ENCODE assay signal across 1 cellular context in the genomic region with DNA sequence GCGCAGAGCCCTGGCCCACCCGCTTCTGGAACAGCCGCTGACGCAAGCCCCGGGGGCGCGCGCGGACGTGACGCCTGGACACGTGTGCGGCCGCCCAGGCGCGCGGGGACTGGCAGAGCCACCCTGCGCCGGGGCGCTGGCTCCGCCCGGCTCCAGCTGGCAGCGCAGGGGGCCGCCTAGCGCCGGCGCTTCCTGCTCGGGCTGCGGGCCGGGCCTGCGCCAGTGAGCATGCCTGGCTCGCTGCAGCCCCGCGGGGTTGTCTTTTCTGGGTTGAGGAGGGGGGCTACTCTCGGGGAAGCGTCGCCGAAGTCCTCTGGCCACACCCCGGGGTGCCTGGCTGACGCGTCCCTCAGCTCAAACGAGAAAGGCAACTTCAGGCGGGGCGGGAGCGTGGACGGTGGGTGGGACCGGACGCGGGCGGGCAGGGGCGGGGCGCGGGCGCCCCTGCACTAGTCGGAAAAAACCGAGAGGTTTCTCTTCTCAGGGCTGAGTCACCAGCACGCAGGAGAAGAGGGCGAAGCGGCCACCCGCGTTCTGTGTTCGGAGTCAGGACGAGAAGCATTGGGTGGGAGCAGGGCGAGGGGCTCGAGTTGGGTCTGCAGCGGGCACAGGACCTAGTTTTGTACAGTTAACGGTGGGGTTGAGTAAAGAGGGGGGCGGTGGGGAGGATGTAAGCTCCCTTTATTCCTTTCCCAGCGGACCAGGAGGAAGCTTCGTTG.
TF ChIP-seq lines count a peak whose summit lies in the region.

A gene with protein sequence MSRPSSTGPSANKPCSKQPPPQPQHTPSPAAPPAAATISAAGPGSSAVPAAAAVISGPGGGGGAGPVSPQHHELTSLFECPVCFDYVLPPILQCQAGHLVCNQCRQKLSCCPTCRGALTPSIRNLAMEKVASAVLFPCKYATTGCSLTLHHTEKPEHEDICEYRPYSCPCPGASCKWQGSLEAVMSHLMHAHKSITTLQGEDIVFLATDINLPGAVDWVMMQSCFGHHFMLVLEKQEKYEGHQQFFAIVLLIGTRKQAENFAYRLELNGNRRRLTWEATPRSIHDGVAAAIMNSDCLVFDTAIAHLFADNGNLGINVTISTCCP (minus strand): TSS at position 48 of the 719 bp plus-strand sequence. CDS start 320 bp downstream, outside the sequence.

TF ChIP-seq in K562, 482 proteins besides CTCF, POLR2A, EP300 and RAD21 (continued from another document and continues in another):
- TF ChIP-seq, protein P1, sequence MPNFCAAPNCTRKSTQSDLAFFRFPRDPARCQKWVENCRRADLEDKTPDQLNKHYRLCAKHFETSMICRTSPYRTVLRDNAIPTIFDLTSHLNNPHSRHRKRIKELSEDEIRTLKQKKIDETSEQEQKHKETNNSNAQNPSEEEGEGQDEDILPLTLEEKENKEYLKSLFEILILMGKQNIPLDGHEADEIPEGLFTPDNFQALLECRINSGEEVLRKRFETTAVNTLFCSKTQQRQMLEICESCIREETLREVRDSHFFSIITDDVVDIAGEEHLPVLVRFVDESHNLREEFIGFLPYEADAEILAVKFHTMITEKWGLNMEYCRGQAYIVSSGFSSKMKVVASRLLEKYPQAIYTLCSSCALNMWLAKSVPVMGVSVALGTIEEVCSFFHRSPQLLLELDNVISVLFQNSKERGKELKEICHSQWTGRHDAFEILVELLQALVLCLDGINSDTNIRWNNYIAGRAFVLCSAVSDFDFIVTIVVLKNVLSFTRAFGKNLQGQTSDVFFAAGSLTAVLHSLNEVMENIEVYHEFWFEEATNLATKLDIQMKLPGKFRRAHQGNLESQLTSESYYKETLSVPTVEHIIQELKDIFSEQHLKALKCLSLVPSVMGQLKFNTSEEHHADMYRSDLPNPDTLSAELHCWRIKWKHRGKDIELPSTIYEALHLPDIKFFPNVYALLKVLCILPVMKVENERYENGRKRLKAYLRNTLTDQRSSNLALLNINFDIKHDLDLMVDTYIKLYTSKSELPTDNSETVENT (CRISPR knock-in tag; IDR thresholded peaks at IDR 0.05), result 0 out of 2 replicates have a peak, but pooled peaks have one; percentile 13
- TF ChIP-seq TOE1 (IDR thresholded peaks at IDR 0.05; ENCODE audit: borderline replicate concordance) (peak; percentile 67), TOE1 (CRISPR knock-in tag; IDR thresholded peaks at IDR 0.05; ENCODE audit: borderline replicate concordance, low read depth) (no peak), PHB2 (IDR thresholded peaks at IDR 0.05; ENCODE audit: low read depth) (0 out of 2 replicates have a peak, but pooled peaks have one; percentile 31), RHOXF2B (CRISPR knock-in tag; conservative IDR thresholded peaks at IDR 0.05) (no peak), PTRF (tag; IDR thresholded peaks at IDR 0.05) (no peak), POLR3G (IDR thresholded peaks at IDR 0.05; ENCODE audit: extremely low read depth, insufficient read length, insufficient replicate concordance) (no peak), ELF4 (CRISPR knock-in tag; IDR thresholded peaks at IDR 0.05) (no peak), ZNF146 (CRISPR knock-in tag; IDR thresholded peaks at IDR 0.05; ENCODE audit: unreplicated experiment) (no peak), SIN3B (IDR thresholded peaks at IDR 0.05; ENCODE audit: low read depth) (peak; percentile 51; the same call in 1 of the 2 replicates), RFX7 (CRISPR knock-in tag; IDR thresholded peaks at IDR 0.05) (no peak), ADNP (tag; IDR thresholded peaks at IDR 0.05) (peak; percentile 40; the same call in 1 of the 2 replicates), HDAC8 (tag; IDR thresholded peaks at IDR 0.05) (no peak), FOSL1 (tag; conservative IDR thresholded peaks at IDR 0.05) (peak; percentile 72), ESRRA (IDR thresholded peaks at IDR 0.05; ENCODE audit: borderline replicate concordance, low read depth) (no peak), SAP30 (IDR thresholded peaks at IDR 0.05; ENCODE audit: borderline replicate concordance, insufficient read depth, low read depth, low read length, poor library complexity, severe bottlenecking) (peak; percentile 78), POLR2H (tag; IDR thresholded peaks at IDR 0.05; ENCODE audit: low read depth) (peak; percentile 66), NR1H2 (CRISPR knock-in tag; IDR thresholded peaks at IDR 0.05) (no peak), ZNF699 (CRISPR knock-in tag; IDR thresholded peaks at IDR 0.05; ENCODE audit: insufficient replicate concordance) (no peak), TFAM (CRISPR knock-in tag; conservative IDR thresholded peaks at IDR 0.05) (no peak), ZNF445 (CRISPR knock-in tag; IDR thresholded peaks at IDR 0.05; ENCODE audit: low read depth) (no peak), NCOA4 (IDR thresholded peaks at IDR 0.05; ENCODE audit: partially characterized antibody) (no peak)
- TF ChIP-seq, protein P2, sequence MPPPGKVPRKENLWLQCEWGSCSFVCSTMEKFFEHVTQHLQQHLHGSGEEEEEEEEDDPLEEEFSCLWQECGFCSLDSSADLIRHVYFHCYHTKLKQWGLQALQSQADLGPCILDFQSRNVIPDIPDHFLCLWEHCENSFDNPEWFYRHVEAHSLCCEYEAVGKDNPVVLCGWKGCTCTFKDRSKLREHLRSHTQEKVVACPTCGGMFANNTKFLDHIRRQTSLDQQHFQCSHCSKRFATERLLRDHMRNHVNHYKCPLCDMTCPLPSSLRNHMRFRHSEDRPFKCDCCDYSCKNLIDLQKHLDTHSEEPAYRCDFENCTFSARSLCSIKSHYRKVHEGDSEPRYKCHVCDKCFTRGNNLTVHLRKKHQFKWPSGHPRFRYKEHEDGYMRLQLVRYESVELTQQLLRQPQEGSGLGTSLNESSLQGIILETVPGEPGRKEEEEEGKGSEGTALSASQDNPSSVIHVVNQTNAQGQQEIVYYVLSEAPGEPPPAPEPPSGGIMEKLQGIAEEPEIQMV (tag; conservative IDR thresholded peaks at IDR 0.05; ENCODE audit: low read depth), result peak; percentile 76; the same call in 1 of the 2 replicates
- TF ChIP-seq, protein P3, sequence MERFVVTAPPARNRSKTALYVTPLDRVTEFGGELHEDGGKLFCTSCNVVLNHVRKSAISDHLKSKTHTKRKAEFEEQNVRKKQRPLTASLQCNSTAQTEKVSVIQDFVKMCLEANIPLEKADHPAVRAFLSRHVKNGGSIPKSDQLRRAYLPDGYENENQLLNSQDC (CRISPR knock-in tag; IDR thresholded peaks at IDR 0.05), result no peak
- TF ChIP-seq, protein P4, sequence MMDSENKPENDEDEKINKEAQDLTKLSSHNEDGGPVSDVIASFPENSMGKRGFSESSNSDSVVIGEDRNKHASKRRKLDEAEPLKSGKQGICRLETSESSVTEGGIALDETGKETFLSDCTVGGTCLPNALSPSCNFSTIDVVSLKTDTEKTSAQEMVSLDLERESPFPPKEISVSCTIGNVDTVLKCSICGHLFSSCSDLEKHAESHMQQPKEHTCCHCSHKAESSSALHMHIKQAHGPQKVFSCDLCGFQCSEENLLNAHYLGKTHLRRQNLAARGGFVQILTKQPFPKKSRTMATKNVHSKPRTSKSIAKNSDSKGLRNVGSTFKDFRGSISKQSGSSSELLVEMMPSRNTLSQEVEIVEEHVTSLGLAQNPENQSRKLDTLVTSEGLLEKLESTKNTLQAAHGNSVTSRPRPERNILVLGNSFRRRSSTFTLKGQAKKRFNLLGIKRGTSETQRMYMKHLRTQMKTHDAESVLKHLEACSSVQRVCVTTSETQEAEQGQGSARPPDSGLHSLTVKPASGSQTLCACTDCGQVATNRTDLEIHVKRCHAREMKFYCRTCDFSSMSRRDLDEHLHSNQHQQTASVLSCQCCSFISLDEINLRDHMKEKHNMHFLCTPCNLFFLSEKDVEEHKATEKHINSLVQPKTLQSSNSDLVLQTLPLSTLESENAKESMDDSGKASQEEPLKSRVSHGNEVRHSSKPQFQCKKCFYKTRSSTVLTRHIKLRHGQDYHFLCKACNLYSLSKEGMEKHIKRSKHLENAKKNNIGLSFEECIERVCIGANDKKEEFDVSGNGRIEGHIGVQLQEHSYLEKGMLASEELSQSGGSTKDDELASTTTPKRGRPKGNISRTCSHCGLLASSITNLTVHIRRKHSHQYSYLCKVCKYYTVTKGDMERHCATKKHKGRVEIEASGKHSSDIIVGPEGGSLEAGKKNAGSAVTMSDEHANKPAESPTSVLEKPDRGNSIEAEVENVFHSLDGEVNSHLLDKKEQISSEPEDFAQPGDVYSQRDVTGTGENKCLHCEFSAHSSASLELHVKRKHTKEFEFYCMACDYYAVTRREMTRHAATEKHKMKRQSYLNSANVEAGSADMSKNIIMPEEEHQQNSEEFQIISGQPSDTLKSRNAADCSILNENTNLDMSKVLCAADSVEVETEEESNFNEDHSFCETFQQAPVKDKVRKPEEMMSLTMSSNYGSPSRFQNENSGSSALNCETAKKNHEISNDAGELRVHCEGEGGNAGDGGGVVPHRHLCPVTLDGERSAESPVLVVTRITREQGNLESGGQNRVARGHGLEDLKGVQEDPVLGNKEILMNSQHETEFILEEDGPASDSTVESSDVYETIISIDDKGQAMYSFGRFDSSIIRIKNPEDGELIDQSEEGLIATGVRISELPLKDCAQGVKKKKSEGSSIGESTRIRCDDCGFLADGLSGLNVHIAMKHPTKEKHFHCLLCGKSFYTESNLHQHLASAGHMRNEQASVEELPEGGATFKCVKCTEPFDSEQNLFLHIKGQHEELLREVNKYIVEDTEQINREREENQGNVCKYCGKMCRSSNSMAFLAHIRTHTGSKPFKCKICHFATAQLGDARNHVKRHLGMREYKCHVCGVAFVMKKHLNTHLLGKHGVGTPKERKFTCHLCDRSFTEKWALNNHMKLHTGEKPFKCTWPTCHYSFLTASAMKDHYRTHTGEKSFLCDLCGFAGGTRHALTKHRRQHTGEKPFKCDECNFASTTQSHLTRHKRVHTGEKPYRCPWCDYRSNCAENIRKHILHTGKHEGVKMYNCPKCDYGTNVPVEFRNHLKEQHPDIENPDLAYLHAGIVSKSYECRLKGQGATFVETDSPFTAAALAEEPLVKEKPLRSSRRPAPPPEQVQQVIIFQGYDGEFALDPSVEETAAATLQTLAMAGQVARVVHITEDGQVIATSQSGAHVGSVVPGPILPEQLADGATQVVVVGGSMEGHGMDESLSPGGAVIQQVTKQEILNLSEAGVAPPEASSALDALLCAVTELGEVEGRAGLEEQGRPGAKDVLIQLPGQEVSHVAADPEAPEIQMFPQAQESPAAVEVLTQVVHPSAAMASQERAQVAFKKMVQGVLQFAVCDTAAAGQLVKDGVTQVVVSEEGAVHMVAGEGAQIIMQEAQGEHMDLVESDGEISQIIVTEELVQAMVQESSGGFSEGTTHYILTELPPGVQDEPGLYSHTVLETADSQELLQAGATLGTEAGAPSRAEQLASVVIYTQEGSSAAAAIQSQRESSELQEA (IDR thresholded peaks at IDR 0.05; ENCODE audit: low read depth), result 0 out of 2 replicates have a peak, but pooled peaks have one; percentile 39
- TF ChIP-seq, protein P5, sequence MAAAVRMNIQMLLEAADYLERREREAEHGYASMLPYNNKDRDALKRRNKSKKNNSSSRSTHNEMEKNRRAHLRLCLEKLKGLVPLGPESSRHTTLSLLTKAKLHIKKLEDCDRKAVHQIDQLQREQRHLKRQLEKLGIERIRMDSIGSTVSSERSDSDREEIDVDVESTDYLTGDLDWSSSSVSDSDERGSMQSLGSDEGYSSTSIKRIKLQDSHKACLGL (CRISPR knock-in tag; IDR thresholded peaks at IDR 0.05; ENCODE audit: borderline replicate concordance, poor library complexity, severe bottlenecking), result peak; percentile 45
- TF ChIP-seq, protein P6, sequence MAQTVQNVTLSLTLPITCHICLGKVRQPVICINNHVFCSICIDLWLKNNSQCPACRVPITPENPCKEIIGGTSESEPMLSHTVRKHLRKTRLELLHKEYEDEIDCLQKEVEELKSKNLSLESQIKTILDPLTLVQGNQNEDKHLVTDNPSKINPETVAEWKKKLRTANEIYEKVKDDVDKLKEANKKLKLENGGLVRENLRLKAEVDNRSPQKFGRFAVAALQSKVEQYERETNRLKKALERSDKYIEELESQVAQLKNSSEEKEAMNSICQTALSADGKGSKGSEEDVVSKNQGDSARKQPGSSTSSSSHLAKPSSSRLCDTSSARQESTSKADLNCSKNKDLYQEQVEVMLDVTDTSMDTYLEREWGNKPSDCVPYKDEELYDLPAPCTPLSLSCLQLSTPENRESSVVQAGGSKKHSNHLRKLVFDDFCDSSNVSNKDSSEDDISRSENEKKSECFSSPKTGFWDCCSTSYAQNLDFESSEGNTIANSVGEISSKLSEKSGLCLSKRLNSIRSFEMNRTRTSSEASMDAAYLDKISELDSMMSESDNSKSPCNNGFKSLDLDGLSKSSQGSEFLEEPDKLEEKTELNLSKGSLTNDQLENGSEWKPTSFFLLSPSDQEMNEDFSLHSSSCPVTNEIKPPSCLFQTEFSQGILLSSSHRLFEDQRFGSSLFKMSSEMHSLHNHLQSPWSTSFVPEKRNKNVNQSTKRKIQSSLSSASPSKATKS (CRISPR knock-in tag; IDR thresholded peaks at IDR 0.05), result no peak
- TF ChIP-seq, protein P7, sequence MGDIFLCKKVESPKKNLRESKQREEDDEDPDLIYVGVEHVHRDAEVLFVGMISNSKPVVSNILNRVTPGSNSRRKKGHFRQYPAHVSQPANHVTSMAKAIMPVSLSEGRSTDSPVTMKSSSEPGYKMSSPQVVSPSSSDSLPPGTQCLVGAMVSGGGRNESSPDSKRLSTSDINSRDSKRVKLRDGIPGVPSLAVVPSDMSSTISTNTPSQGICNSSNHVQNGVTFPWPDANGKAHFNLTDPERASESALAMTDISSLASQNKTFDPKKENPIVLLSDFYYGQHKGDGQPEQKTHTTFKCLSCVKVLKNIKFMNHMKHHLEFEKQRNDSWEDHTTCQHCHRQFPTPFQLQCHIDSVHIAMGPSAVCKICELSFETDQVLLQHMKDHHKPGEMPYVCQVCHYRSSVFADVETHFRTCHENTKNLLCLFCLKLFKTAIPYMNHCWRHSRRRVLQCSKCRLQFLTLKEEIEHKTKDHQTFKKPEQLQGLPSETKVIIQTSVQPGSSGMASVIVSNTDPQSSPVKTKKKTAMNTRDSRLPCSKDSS (IDR thresholded peaks at IDR 0.05; ENCODE audit: low read depth, partially characterized antibody), result no peak
- TF ChIP-seq, protein P8, sequence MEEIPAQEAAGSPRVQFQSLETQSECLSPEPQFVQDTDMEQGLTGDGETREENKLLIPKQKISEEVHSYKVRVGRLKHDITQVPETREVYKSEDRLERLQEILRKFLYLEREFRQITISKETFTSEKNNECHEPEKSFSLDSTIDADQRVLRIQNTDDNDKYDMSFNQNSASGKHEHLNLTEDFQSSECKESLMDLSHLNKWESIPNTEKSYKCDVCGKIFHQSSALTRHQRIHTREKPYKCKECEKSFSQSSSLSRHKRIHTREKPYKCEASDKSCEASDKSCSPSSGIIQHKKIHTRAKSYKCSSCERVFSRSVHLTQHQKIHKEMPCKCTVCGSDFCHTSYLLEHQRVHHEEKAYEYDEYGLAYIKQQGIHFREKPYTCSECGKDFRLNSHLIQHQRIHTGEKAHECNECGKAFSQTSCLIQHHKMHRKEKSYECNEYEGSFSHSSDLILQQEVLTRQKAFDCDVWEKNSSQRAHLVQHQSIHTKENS (CRISPR knock-in tag; IDR thresholded peaks at IDR 0.05), result no peak
